Comparison of ENCODE assay signal across 19 cellular contexts in genomic region chr6:166514196-166514595, GRCh38.
DNase-seq lines count a peak whose midpoint lies in the region; ATAC-seq and TF ChIP-seq lines count a peak whose summit lies in the region.
"Had no signal": no experiment of that assay in that cellular context is flagged by ENCODE, and none has a peak within 500 bp of the region (broad histone marks: within the 10 kb centered on the region; RNA-seq: fewer than 3 reads in every experiment).

No MANE protein-coding gene starts in this region.

- H2AFZ ChIP-seq in Karpas-422 (ENCODE audit: low read length) (no peak overlapping the region), mesenchymal stem cell (ENCODE audit: low read depth, low read length) (no peak overlapping the region)

- H4K91ac ChIP-seq in mesenchymal stem cell (ENCODE audit: low read length), result no peak overlapping the region

- no peak overlapping the region for H3K18ac ChIP-seq in mesenchymal stem cell (ENCODE audit: low read depth in 1 of 2, low read length in 2 of 2)

- H3K27me3 ChIP-seq in BE2C (no peaks in the 10 kb centered on the region), Karpas-422 (ENCODE audit: low read length) (no peaks in the 10 kb centered on the region), mesenchymal stem cell (ENCODE audit: control insufficient read depth in 1 of 2, insufficient read depth in 1 of 2, low read length in 2 of 2) (no peaks in the 10 kb centered on the region), adrenal gland (no peaks in the 10 kb centered on the region), suprapubic skin (no peaks in the 10 kb centered on the region)
- H3K27me3 ChIP-seq: esophagus muscularis mucosa had no signal

- no peaks in the 10 kb centered on the region for H4K20me1 ChIP-seq in Karpas-422 (ENCODE audit: insufficient read depth, low read depth, low read length)

- intact Hi-C loops in adrenal gland (cut with DNase I), result no loop called here

- H3K9me2 ChIP-seq in Karpas-422 (replicated peaks; ENCODE audit: insufficient read depth, low read length), result no peaks in the 10 kb centered on the region

- no peaks in the 10 kb centered on the region for H3K79me2 ChIP-seq in Karpas-422 (ENCODE audit: low read length)

- no peak for TF ChIP-seq POLR2A in adrenal gland (IDR thresholded peaks at IDR 0.05)
- TF ChIP-seq POLR2A in suprapubic skin (IDR thresholded peaks at IDR 0.05), result no peak

- H2BK5ac ChIP-seq in mesenchymal stem cell (ENCODE audit: low read depth, low read length, poor library complexity, severe bottlenecking), result no peak overlapping the region

- no peak overlapping the region for H3K4me2 ChIP-seq in Karpas-422 (ENCODE audit: low read depth, low read length, poor library complexity, severe bottlenecking)
- H3K4me2 ChIP-seq in mesenchymal stem cell (ENCODE audit: low read length, poor library complexity, severe bottlenecking), result no peak overlapping the region

- H3K9me3 ChIP-seq in BE2C, result no peaks in the 10 kb centered on the region
- H3K9me3 ChIP-seq in Karpas-422 (ENCODE audit: low read length), result peaks cover 4% of the 10 kb centered on the region; the same call in 1 of the 2 replicates
- no peaks in the 10 kb centered on the region for H3K9me3 ChIP-seq in mesenchymal stem cell (ENCODE audit: control insufficient read depth, low read length)
- no peaks in the 10 kb centered on the region for H3K9me3 ChIP-seq in adrenal gland (replicated peaks in 1 of 3)
- no peaks in the 10 kb centered on the region for H3K9me3 ChIP-seq in suprapubic skin
- H3K9me3 ChIP-seq: esophagus muscularis mucosa had no signal

- H3K4me1 ChIP-seq in BE2C (no peaks in the 10 kb centered on the region; the same call in 1 of the 2 replicates), Karpas-422 (ENCODE audit: low read length) (peaks cover 50% of the 10 kb centered on the region), mesenchymal stem cell (ENCODE audit: control insufficient read depth, insufficient read depth, low read depth, low read length) (peaks cover 17% of the 10 kb centered on the region), adrenal gland (replicated peaks in 1 of 2) (no peaks in the 10 kb centered on the region), suprapubic skin (no peaks in the 10 kb centered on the region)
- H3K4me1 ChIP-seq: esophagus muscularis mucosa had no signal

- no peak overlapping the region for H2AK5ac ChIP-seq in mesenchymal stem cell (ENCODE audit: low read length, severe bottlenecking)

- TF ChIP-seq CTCF in BE2C (IDR thresholded peaks at IDR 0.05; ENCODE audit: low read depth, low read length), result peak; percentile 36
- TF ChIP-seq CTCF in fibroblast of mammary gland (conservative IDR thresholded peaks at IDR 0.05; ENCODE audit: control insufficient read depth, insufficient read depth, low read depth, low read length), result peak; percentile 5
- TF ChIP-seq CTCF in adrenal gland (IDR thresholded peaks at IDR 0.05), result no peak
- TF ChIP-seq CTCF in suprapubic skin (IDR thresholded peaks at IDR 0.05), result no peak

- TF ChIP-seq EP300 in suprapubic skin (IDR thresholded peaks at IDR 0.05), result no peak

- no peak overlapping the region for H3K14ac ChIP-seq in mesenchymal stem cell (ENCODE audit: low read length in 2 of 2)

- no peaks in the 10 kb centered on the region for H3K79me1 ChIP-seq in mesenchymal stem cell (replicated peaks; ENCODE audit: low read length, poor library complexity, severe bottlenecking)

- H2BK120ac ChIP-seq in mesenchymal stem cell (ENCODE audit: low read depth, low read length), result no peak overlapping the region

- H2BK12ac ChIP-seq in mesenchymal stem cell (ENCODE audit: low read length in 2 of 2), result no peak overlapping the region

- peak overlapping the region in 1 of 2 experiments; percentile 36 for H3K4ac ChIP-seq in mesenchymal stem cell (ENCODE audit: low read depth in 1 of 2, low read length in 2 of 2)

- DNase-seq in BE2C, result no peak
- peak; percentile 49 for DNase-seq in Karpas-422
- DNase-seq in fibroblast of mammary gland (ENCODE audit: low read depth), result no peak
- DNase-seq in mesenchymal stem cell, result no peak
- no peak for DNase-seq in adrenal gland
- no peak for DNase-seq in AML-193 (lab: John Stamatoyannopoulos, UW)
- no peak for DNase-seq in suprapubic skin (ENCODE audit: low spot score in 2 of 2)
- DNase-seq: CD4-positive, CD25-positive, alpha-beta regulatory T cell; cerebellar nuclear complex; HFFc6; naive B cell; NCI-H1436 treated with DMSO at 0.1 percent for 48 hours; NCI-H526; right cardiac atrium; RPMI8226; stimulated activated CD4-positive, alpha-beta T cell treated with anti-CD3 and anti-CD28 coated beads, Interleukin-4, amount 100 ng/mL, for 4 hours; stimulated activated naive CD4-positive, alpha-beta T cell treated with Interleukin-2 at 50 U/mL for 16 hours had no signal

- 97% methylated on average over 3 of the region's 3 CpGs for WGBS in mesenchymal stem cell
- 93 to 100% (median 96%) methylated on average over 3 of the region's 3 CpGs for WGBS in adrenal gland, 4 donors
- WGBS in suprapubic skin, result no CpG with 5 or more reads among the region's 3 CpGs

- H3K4me3 ChIP-seq in BE2C (ENCODE audit: low read depth, low read length), result no peak overlapping the region
- H3K4me3 ChIP-seq in Karpas-422 (ENCODE audit: low read length), result no peak overlapping the region
- no peak overlapping the region for H3K4me3 ChIP-seq in fibroblast of mammary gland (ENCODE audit: control insufficient read depth, low read depth, low read length)
- no peak overlapping the region for H3K4me3 ChIP-seq in mesenchymal stem cell (ENCODE audit: insufficient read depth in 1 of 2, low read depth in 1 of 2, low read length in 2 of 2)
- no peak overlapping the region for H3K4me3 ChIP-seq in adrenal gland
- H3K4me3 ChIP-seq in suprapubic skin, result no peak overlapping the region
- H3K4me3 ChIP-seq: esophagus muscularis mucosa had no signal

- peak overlapping the region; percentile 37; the same call in 1 of the 2 replicates for H3K9ac ChIP-seq in Karpas-422 (ENCODE audit: low read length)
- H3K9ac ChIP-seq in mesenchymal stem cell (ENCODE audit: low read length), result no peak overlapping the region

- H3K23ac ChIP-seq in mesenchymal stem cell (ENCODE audit: low read length in 2 of 2), result no peak overlapping the region

- no peak for ATAC-seq in GM21529 (IDR thresholded peaks at IDR 0.05; ENCODE audit: unreplicated experiment)

- peak overlapping the region; percentile 12 for H4K8ac ChIP-seq in mesenchymal stem cell (ENCODE audit: low read length)

- peak overlapping the region; percentile 29; the same call in 1 of the 2 replicates for H3K27ac ChIP-seq in Karpas-422 (ENCODE audit: low read length)
- H3K27ac ChIP-seq in mesenchymal stem cell (ENCODE audit: low read length, poor library complexity, severe bottlenecking), result no peak overlapping the region
- H3K27ac ChIP-seq in adrenal gland, result no peak overlapping the region
- no peak overlapping the region for H3K27ac ChIP-seq in suprapubic skin
- H3K27ac ChIP-seq: esophagus muscularis mucosa had no signal

- no peak overlapping the region for H2BK15ac ChIP-seq in mesenchymal stem cell (ENCODE audit: low read depth, poor library complexity, severe bottlenecking)

- no peaks in the 10 kb centered on the region for H3K36me3 ChIP-seq in BE2C
- peaks cover 7% of the 10 kb centered on the region; the same call in 1 of the 2 replicates for H3K36me3 ChIP-seq in Karpas-422 (ENCODE audit: insufficient read depth, low read length)
- H3K36me3 ChIP-seq in mesenchymal stem cell (ENCODE audit: control insufficient read depth in 1 of 2, insufficient read depth in 2 of 2, low read depth in 1 of 2, low read length in 2 of 2), result peaks cover 6 to 11% of the 10 kb centered on the region in 2 experiments
- no peaks in the 10 kb centered on the region for H3K36me3 ChIP-seq in adrenal gland (replicated peaks in 1 of 2)
- peaks cover 17% of the 10 kb centered on the region for H3K36me3 ChIP-seq in suprapubic skin

Comparison
In these comparisons a context has a peak if more than half of its experiments do, and no peak if none do; other contexts are left out.
1. CTCF ChIP-seq: peak in BE2C (single experiment) and fibroblast of mammary gland (single experiment); none in adrenal gland (0 of 6) and suprapubic skin (0 of 2).